ENCODE assay signal across 20 cellular contexts in the genomic region with DNA sequence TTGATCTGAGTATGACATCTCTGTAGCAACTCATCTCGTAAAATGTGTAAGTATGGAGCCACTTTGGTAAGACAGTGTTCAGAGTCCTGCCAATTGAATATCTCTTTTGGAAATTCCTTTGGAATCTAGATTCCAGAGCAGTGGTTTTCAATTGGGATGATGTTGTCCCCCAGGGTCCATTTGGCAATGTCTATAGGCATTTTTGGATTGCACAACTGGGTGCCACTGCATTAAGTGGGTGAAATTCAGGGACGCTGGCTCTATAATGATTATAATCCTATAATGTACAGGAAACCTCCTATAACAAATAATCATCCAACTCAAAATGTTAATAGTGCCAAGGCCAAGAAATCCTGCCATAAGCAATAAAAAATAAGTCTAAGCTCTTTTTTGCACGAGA.
"Had no signal": no experiment of that assay in that cellular context is flagged by ENCODE, and none has a peak within 500 bp of the region (broad histone marks: within the 10 kb centered on the region; RNA-seq: fewer than 3 reads in every experiment).

No MANE protein-coding gene starts in this region.

- H3K27ac ChIP-seq: adrenal gland, ascending aorta, body of pancreas, brain microvascular endothelial cell, breast epithelium, cardiac muscle cell had no signal

- H3K4me1 ChIP-seq: adrenal gland, ascending aorta, body of pancreas, breast epithelium had no signal

- H3K9me3 ChIP-seq: adrenal gland, ascending aorta, body of pancreas, breast epithelium had no signal

- H3K36me3 ChIP-seq: adrenal gland, ascending aorta, brain microvascular endothelial cell, breast epithelium, cardiac muscle cell had no signal

- H3K4me3 ChIP-seq: adrenal gland, ascending aorta, body of pancreas, breast epithelium, cardiac muscle cell had no signal

- DNase-seq: activated effector memory CD4-positive, alpha-beta T cell treated with anti-CD3 and anti-CD28 coated beads, Interleukin-2, amount 50 U/mL, for 16 hours; activated effector memory CD4-positive, alpha-beta T cell treated with Interleukin-2 at 50 U/mL for 16 hours; activated gamma-delta T cell; activated gamma-delta T cell treated with Interleukin-2 at 50 U/mL for 16 hours; activated naive CD4-positive, alpha-beta T cell; activated naive CD4-positive, alpha-beta T cell treated with anti-CD3 and anti-CD28 coated beads, Interleukin-2, amount 50 U/mL, for 16 hours; activated naive CD4-positive, alpha-beta T cell treated with Interleukin-2 at 50 U/mL for 16 hours; activated naive CD8-positive, alpha-beta T cell treated with anti-CD3 and anti-CD28 coated beads, Interleukin-2, amount 10 ng/mL, durations not matched to agents 7 days and 5 days; activated T-cell treated with anti-CD3 and anti-CD28 coated beads, Interleukin-2, amount 50 U/mL, for 24 hours; activated T-cell treated with anti-CD3 and anti-CD28 coated beads, Interleukin-2, amount 50 U/mL, for 4 hours; amniotic stem cell; aorta; central memory CD4-positive, alpha-beta T cell; cerebellar nuclear complex had no signal

- H3K27me3 ChIP-seq: adrenal gland, ascending aorta, body of pancreas, brain microvascular endothelial cell, breast epithelium, cardiac muscle cell had no signal
